In the genomic region with DNA sequence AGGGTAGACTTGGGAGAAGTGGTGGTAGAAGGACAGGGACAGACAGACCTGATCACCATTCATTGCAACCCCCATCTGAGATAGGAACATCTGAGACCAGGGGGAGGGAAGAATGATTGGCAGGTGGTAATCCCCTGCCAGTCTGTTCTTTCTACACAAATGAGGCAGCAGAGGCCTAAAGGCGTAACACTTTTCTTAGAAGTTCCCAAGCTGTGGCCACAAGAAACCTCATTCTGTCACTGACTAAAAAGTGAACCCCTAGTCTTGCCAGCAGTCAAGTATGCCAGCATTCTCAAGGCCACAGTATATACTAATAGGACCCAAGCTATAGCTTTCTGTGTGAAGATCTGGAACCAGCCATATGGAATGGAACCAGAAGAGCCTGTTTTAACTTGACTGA, we compare ENCODE assay signal across 25 cellular contexts.
"Had no signal": no experiment of that assay in that cellular context is flagged by ENCODE, and none has a peak within 500 bp of the region (broad histone marks: within the 10 kb centered on the region; RNA-seq: fewer than 3 reads in every experiment).

No MANE protein-coding gene starts in this region.

- H3K9me3 ChIP-seq: SJCRH30, SK-N-SH had no signal

- H3K4me1 ChIP-seq: SJCRH30 had no signal

- H3K4me3 ChIP-seq: cardiac muscle cell, SJCRH30 had no signal

- H3K36me3 ChIP-seq: brain microvascular endothelial cell, cardiac muscle cell, SJCRH30 had no signal

- H3K27ac ChIP-seq: brain microvascular endothelial cell, cardiac muscle cell, SJCRH30, VCaP had no signal

- ATAC-seq: activated CD4-positive, alpha-beta T cell treated with anti-CD3 and anti-CD28 coated beads for 36 hours; Panc1 had no signal

- H3K27me3 ChIP-seq: brain microvascular endothelial cell, cardiac muscle cell, SJCRH30 had no signal

- DNase-seq: activated CD4-positive, alpha-beta memory T cell treated with anti-CD3 and anti-CD28 coated beads, Interleukin-2, amount 10 ng/mL, durations not matched to agents 7 days and 5 days; activated CD4-positive, alpha-beta T cell treated with anti-CD3 and anti-CD28 coated beads for 36 hours; activated CD4-positive, alpha-beta T cell treated with anti-CD3 and anti-CD28 coated beads, Interleukin-2, amount 50 U/mL, for 1 hour; activated CD4-positive, CD25-positive, alpha-beta regulatory T cell; activated gamma-delta T cell treated with Interleukin-2 at 50 U/mL for 16 hours; activated naive CD4-positive, alpha-beta T cell treated with anti-CD3 and anti-CD28 coated beads, Interleukin-2, amount 10 ng/mL, durations not matched to agents 7 days and 5 days; activated naive CD8-positive, alpha-beta T cell treated with anti-CD3 and anti-CD28 coated beads for 36 hours; activated T-cell treated with anti-CD3 and anti-CD28 coated beads for 4 hours; activated T-cell treated with anti-CD3 and anti-CD28 coated beads, Interleukin-2, amount 50 U/mL, for 48 hours; brain microvascular endothelial cell; NCI-H1048; NCI-H1930; NCI-H2171; NCI-H2227 treated with DMSO at 0.1 percent for 48 hours; NCI-H446 treated with DMSO at 0.1 percent for 48 hours; NCI-H524 treated with DMSO at 0.1 percent for 48 hours; NCI-H748 treated with DMSO at 0.1 percent for 48 hours; Right ventricle myocardium superior; RPMI8226; SJCRH30; SK-N-SH; T-helper 1 cell had no signal

- H3K9ac ChIP-seq: SK-N-SH had no signal

- H3K4me2 ChIP-seq: SK-N-SH had no signal
